Comparison of ENCODE assay signal across 8 cellular contexts in the genomic region with DNA sequence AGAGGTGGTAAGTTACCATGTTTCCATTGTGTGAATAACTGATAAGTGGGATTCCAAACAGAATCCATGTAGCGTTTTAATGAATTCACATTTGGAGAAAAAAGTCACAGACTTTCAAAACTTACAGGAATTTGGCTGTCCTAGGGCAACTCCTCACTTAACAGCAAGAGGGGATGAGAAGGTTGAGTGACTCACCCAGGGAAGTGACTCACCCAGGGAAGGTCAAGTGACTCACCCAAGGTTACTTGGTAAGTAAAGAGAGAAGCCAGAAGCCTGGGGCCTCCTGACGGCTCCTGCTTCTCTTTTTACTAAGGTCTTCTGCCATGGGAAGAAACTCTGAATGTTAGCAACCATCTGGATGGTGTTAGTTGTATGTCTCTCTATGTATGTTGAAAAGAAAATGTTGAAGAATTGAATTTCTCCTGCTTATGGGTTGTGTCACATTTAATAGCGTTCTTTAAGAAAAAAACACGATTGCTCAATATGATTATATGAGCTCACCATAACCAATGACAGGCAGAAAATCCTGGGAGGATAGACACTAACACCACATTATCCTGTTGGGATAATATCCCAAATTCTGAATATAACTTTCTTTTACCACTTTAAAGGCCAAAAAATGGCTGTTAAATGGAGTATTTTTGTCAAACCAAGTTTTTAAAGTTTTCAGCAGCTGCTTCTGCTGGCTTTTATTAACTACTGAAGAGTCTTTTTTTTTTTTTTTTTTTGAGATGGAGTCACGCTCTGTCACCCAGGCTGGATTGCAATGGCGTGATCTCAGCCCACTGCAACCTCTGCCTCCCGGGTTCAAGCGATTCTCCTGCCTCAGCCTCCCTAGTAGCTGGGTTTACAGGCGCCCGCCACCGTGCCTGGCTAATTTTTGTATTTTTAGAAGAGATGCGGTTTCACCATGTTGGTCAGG.
A peak's percentile ranks its signal among the peaks of the same experiment; 100 is the strongest.
DNase-seq lines count a peak whose midpoint lies in the region; ATAC-seq, FAIRE-seq and TF ChIP-seq lines count a peak whose summit lies in the region.

No MANE protein-coding gene starts in this region.

- H3K36me3 Mint-ChIP-seq in activated CD4-positive, alpha-beta T cell treated with anti-CD3 and anti-CD28 coated beads, Interleukin-2, amount 10 ng/mL, durations not matched to agents 7 days and 5 days (ENCODE audit: low read depth), result peaks cover 3% of the 10 kb centered on the region
- H3K36me3 Mint-ChIP-seq in endothelial cell (ENCODE audit: low read depth, unreplicated experiment), result no peaks in the 10 kb centered on the region
- peaks cover 0 to 13% (median 4%) of the 10 kb centered on the region in 5 donors for H3K36me3 Mint-ChIP-seq in naive thymus-derived CD4-positive, alpha-beta T cell

- DNase-seq in A549 (ENCODE audit: low read depth in 1 of 2, low spot score in 1 of 2) (peak; percentile 76 to 94), GM20000 (ENCODE audit: low spot score) (peak; percentile 23), endothelial cell (ENCODE audit: low spot score) (no peak), NCI-H2107 treated with DMSO at 0.1 percent for 48 hours (lab: John Stamatoyannopoulos, UW; ENCODE audit: unreplicated experiment) (no peak)
- DNase-seq in activated CD4-positive, alpha-beta T cell treated with anti-CD3 and anti-CD28 coated beads, Interleukin-2, amount 10 ng/mL, durations not matched to agents 7 days and 5 days, result peak; percentile 54
- peak in 1 of 9 donors; percentile 69 for DNase-seq in naive thymus-derived CD4-positive, alpha-beta T cell
- DNase-seq in stimulated activated naive CD8-positive, alpha-beta T cell treated with anti-CD3 and anti-CD28 coated beads, Interleukin-15, amount 100 ng/mL, for 72 hours, result peak; percentile 39 to 68

- no peak for TF ChIP-seq POLR2A in A549 (IDR thresholded peaks at IDR 0.05; ENCODE audit: low read length)

- TF ChIP-seq EP300 in A549 (IDR thresholded peaks at IDR 0.05), result peak in 1 of 2 experiments; percentile 53; a peak in 1 of 5 replicates

- FAIRE-seq in A549 (lab: Jason Lieb, UNC), result no peak

- no peak overlapping the region for H3K27ac Mint-ChIP-seq in activated CD4-positive, alpha-beta T cell treated with anti-CD3 and anti-CD28 coated beads, Interleukin-2, amount 10 ng/mL, durations not matched to agents 7 days and 5 days
- H3K27ac Mint-ChIP-seq in endothelial cell (ENCODE audit: unreplicated experiment), result peak overlapping the region; percentile 16
- H3K27ac Mint-ChIP-seq in naive thymus-derived CD4-positive, alpha-beta T cell, result peak overlapping the region in 2 of 9 donors; percentile 10 to 88
- peak overlapping the region in 1 of 2 donors; percentile 61 for H3K27ac Mint-ChIP-seq in stimulated activated naive CD8-positive, alpha-beta T cell treated with anti-CD3 and anti-CD28 coated beads, Interleukin-15, amount 100 ng/mL, for 72 hours

- H3K27ac ChIP-seq in A549, result peak overlapping the region; percentile 79 to 87
- H3K27ac ChIP-seq in KOPT-K1 (ENCODE audit: low read depth, low read length, poor library complexity, severe bottlenecking), result peak overlapping the region; percentile 65
- no peak overlapping the region for H3K27ac ChIP-seq in naive thymus-derived CD4-positive, alpha-beta T cell (ENCODE audit: low read depth, low read length)

- peak; percentile 99 to 100 for ATAC-seq in A549
- peak; percentile 89 for ATAC-seq in naive thymus-derived CD4-positive, alpha-beta T cell
- peak; percentile 82 for ATAC-seq in stimulated activated naive CD8-positive, alpha-beta T cell treated with anti-CD3 and anti-CD28 coated beads, Interleukin-15, amount 100 ng/mL, for 72 hours

- H3K4me3 ChIP-seq in A549, result peak overlapping the region; percentile 19; the same call in 2 of the 3 replicates
- H3K4me3 ChIP-seq in naive thymus-derived CD4-positive, alpha-beta T cell (ENCODE audit: low read length), result no peak overlapping the region

- POLR2A ChIA-PET in A549 (lab: Yijun Ruan, JAX), result no interaction called here
- POLR2A ChIA-PET in activated CD4-positive, alpha-beta T cell treated with anti-CD3 and anti-CD28 coated beads, Interleukin-2, amount 10 ng/mL, durations not matched to agents 7 days and 5 days (lab: Charles Lee), result no interaction called here
- POLR2A ChIA-PET in naive thymus-derived CD4-positive, alpha-beta T cell (lab: Charles Lee), result no interaction called here

- peaks cover 38% of the 10 kb centered on the region for H3K4me1 ChIP-seq in A549
- H3K4me1 ChIP-seq in naive thymus-derived CD4-positive, alpha-beta T cell (ENCODE audit: control insufficient read depth in 2 of 2, insufficient read depth in 2 of 2, low read length in 2 of 2), result no peaks in the 10 kb centered on the region

- H3K9me3 Mint-ChIP-seq in activated CD4-positive, alpha-beta T cell treated with anti-CD3 and anti-CD28 coated beads, Interleukin-2, amount 10 ng/mL, durations not matched to agents 7 days and 5 days, result no peaks in the 10 kb centered on the region
- no peaks in the 10 kb centered on the region for H3K9me3 Mint-ChIP-seq in endothelial cell (ENCODE audit: unreplicated experiment)
- H3K9me3 Mint-ChIP-seq in naive thymus-derived CD4-positive, alpha-beta T cell, result peaks cover 0 to 2% (median 0%) of the 10 kb centered on the region in 11 donors
- H3K9me3 Mint-ChIP-seq in stimulated activated naive CD8-positive, alpha-beta T cell treated with anti-CD3 and anti-CD28 coated beads, Interleukin-15, amount 100 ng/mL, for 72 hours, result no peaks in the 10 kb centered on the region

- TF ChIP-seq RAD21 in A549 (conservative IDR thresholded peaks at IDR 0.05 in 1 of 2, IDR thresholded peaks at IDR 0.05 in 1 of 2), result peak; percentile 15 to 35; a peak in 3 of 5 replicates

- H3K4me1 Mint-ChIP-seq in activated CD4-positive, alpha-beta T cell treated with anti-CD3 and anti-CD28 coated beads, Interleukin-2, amount 10 ng/mL, durations not matched to agents 7 days and 5 days, result peaks cover 30% of the 10 kb centered on the region
- H3K4me1 Mint-ChIP-seq in endothelial cell (ENCODE audit: unreplicated experiment), result peaks cover 4% of the 10 kb centered on the region
- H3K4me1 Mint-ChIP-seq in naive thymus-derived CD4-positive, alpha-beta T cell, result peaks cover 0 to 33% (median 4%) of the 10 kb centered on the region in 7 donors
- H3K4me1 Mint-ChIP-seq in stimulated activated naive CD8-positive, alpha-beta T cell treated with anti-CD3 and anti-CD28 coated beads, Interleukin-15, amount 100 ng/mL, for 72 hours, result peaks cover 21% of the 10 kb centered on the region

- H3K27me3 Mint-ChIP-seq in activated CD4-positive, alpha-beta T cell treated with anti-CD3 and anti-CD28 coated beads, Interleukin-2, amount 10 ng/mL, durations not matched to agents 7 days and 5 days, result no peaks in the 10 kb centered on the region
- H3K27me3 Mint-ChIP-seq in endothelial cell (ENCODE audit: unreplicated experiment), result no peaks in the 10 kb centered on the region
- no peaks in the 10 kb centered on the region for H3K27me3 Mint-ChIP-seq in naive thymus-derived CD4-positive, alpha-beta T cell
- H3K27me3 Mint-ChIP-seq in stimulated activated naive CD8-positive, alpha-beta T cell treated with anti-CD3 and anti-CD28 coated beads, Interleukin-15, amount 100 ng/mL, for 72 hours, result no peaks in the 10 kb centered on the region

- no peaks in the 10 kb centered on the region for H3K27me3 ChIP-seq in naive thymus-derived CD4-positive, alpha-beta T cell (ENCODE audit: control insufficient read depth in 2 of 2, insufficient read depth in 2 of 2, low read length in 2 of 2)

- CTCF ChIA-PET in A549 (lab: Yijun Ruan, JAX), result interaction anchor here (1.0 kb wide), 1 partner anchor 12 kb away, joined by 4 read pairs; no protein-coding TSS in a partner anchor
- CTCF ChIA-PET in activated CD4-positive, alpha-beta T cell treated with anti-CD3 and anti-CD28 coated beads, Interleukin-2, amount 10 ng/mL, durations not matched to agents 7 days and 5 days (lab: Charles Lee), result interaction anchor here (0.7 to 1.0 kb wide), 3 partner anchors 10 to 442 kb away, joined by 3 read pairs; no protein-coding TSS in a partner anchor
- CTCF ChIA-PET in naive thymus-derived CD4-positive, alpha-beta T cell (lab: Charles Lee), result no interaction called here

- TF ChIP-seq CTCF in A549 (IDR thresholded peaks at IDR 0.05) (no peak), GM20000 (IDR thresholded peaks at IDR 0.05; ENCODE audit: extremely low read depth, missing control alignments) (no peak), endothelial cell (IDR thresholded peaks at IDR 0.05; ENCODE audit: unreplicated experiment) (no peak)

- H3K4me2 ChIP-seq in A549, result peak overlapping the region; percentile 82

- intact Hi-C loops in naive thymus-derived CD4-positive, alpha-beta T cell (cut with micrococcal nuclease), result loop anchor here in 1 of 2 donors (5.0 to 10.0 kb wide), 2 partner anchors 114 to 398 kb away; no protein-coding TSS in a partner anchor

- H3K9me3 ChIP-seq in A549 (no peaks in the 10 kb centered on the region), KOPT-K1 (ENCODE audit: insufficient read depth, low read length, poor library complexity, severe bottlenecking) (no peaks in the 10 kb centered on the region)
- H3K9me3 ChIP-seq in naive thymus-derived CD4-positive, alpha-beta T cell (ENCODE audit: control insufficient read depth in 2 of 3, low read length in 3 of 3), result no peaks in the 10 kb centered on the region

- WGBS in A549 (ENCODE audit: missing lambda C conversion rate), result 34% methylated on average over 11 of the region's 12 CpGs

- no peak overlapping the region for H3K4me3 Mint-ChIP-seq in activated CD4-positive, alpha-beta T cell treated with anti-CD3 and anti-CD28 coated beads, Interleukin-2, amount 10 ng/mL, durations not matched to agents 7 days and 5 days
- no peak overlapping the region for H3K4me3 Mint-ChIP-seq in endothelial cell (ENCODE audit: unreplicated experiment)
- peak overlapping the region in 2 of 10 donors; percentile 21 to 54 for H3K4me3 Mint-ChIP-seq in naive thymus-derived CD4-positive, alpha-beta T cell
- peak overlapping the region; percentile 9 to 31 for H3K4me3 Mint-ChIP-seq in stimulated activated naive CD8-positive, alpha-beta T cell treated with anti-CD3 and anti-CD28 coated beads, Interleukin-15, amount 100 ng/mL, for 72 hours

- no peaks in the 10 kb centered on the region for H3K36me3 ChIP-seq in KOPT-K1 (ENCODE audit: insufficient read depth, low read length)
- H3K36me3 ChIP-seq in naive thymus-derived CD4-positive, alpha-beta T cell (ENCODE audit: control insufficient read depth in 2 of 3, insufficient read depth in 3 of 3, low read length in 3 of 3), result no peaks in the 10 kb centered on the region

TF ChIP-seq in A549, 52 proteins besides CTCF, POLR2A, EP300 and RAD21 (continues in another document):
- TF ChIP-seq EHF (CRISPR knock-in tag; IDR thresholded peaks at IDR 0.05) (no peak), CEBPB (IDR thresholded peaks at IDR 0.05) (peak; percentile 80 to 88)
- TF ChIP-seq, protein P1, sequence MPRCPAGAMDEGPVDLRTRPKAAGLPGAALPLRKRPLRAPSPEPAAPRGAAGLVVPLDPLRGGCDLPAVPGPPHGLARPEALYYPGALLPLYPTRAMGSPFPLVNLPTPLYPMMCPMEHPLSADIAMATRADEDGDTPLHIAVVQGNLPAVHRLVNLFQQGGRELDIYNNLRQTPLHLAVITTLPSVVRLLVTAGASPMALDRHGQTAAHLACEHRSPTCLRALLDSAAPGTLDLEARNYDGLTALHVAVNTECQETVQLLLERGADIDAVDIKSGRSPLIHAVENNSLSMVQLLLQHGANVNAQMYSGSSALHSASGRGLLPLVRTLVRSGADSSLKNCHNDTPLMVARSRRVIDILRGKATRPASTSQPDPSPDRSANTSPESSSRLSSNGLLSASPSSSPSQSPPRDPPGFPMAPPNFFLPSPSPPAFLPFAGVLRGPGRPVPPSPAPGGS (IDR thresholded peaks at IDR 0.05), result 0 out of 3 replicates have a peak, but pooled peaks have one; percentile 33

Comparison
In these comparisons a context has a peak if more than half of its experiments do, and no peak if none do; other contexts are left out.
1. DNase-seq: peak in A549 (2 of 2), GM20000 (single experiment), activated CD4-positive, alpha-beta T cell treated with anti-CD3 and anti-CD28 coated beads, Interleukin-2, amount 10 ng/mL, durations not matched to agents 7 days and 5 days (single experiment) and stimulated activated naive CD8-positive, alpha-beta T cell treated with anti-CD3 and anti-CD28 coated beads, Interleukin-15, amount 100 ng/mL, for 72 hours (2 of 2); none in endothelial cell (single experiment) and NCI-H2107 treated with DMSO at 0.1 percent for 48 hours (single experiment).
2. H3K4me3 Mint-ChIP-seq: peak in stimulated activated naive CD8-positive, alpha-beta T cell treated with anti-CD3 and anti-CD28 coated beads, Interleukin-15, amount 100 ng/mL, for 72 hours (2 of 2); none in activated CD4-positive, alpha-beta T cell treated with anti-CD3 and anti-CD28 coated beads, Interleukin-2, amount 10 ng/mL, durations not matched to agents 7 days and 5 days (single experiment) and endothelial cell (single experiment).
3. Peak in every context shown above with its lines, with median percentiles within 50 percentile points of each other: ATAC-seq.